Comparison of ENCODE assay signal across 12 cellular contexts in the genomic region with DNA sequence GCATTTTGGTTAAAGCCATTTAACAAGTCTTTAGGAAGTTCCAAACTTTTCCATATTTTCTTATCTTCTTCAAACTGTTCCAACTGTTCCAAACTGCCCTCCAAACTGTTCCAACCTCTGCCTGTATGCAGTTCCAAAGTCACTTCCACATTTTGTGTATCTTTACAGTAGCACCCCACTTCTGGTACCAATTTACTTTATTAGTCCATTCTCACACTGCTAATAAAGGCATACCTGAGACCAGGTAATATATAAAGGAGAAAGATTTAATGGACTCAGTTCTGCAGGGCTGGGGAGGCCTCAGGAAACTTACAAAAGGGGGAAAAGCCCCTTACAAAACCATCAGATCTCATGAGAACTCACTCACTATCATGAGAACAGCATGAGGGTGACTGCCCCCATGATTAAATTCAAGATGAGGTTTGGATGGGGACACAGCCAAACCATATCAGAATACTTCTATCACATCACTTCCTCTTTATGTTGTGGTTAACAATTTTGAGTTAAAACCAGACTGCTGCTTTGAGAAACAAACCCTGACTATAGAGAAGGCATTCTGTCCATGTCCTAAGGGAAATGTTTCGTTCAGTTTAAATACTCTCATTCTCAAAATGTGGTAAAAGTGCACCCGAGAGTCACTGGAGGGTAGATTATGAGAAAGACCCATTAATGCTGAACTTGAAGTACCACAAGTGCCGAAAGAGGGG. TPM values are rescaled to one million over a fixed set of nuclear protein-coding genes. Genes with fewer than 3 reads are reported as not detected.
DNase-seq lines count a peak whose midpoint lies in the region; ATAC-seq and TF ChIP-seq lines count a peak whose summit lies in the region.
"Had no signal": no experiment of that assay in that cellular context is flagged by ENCODE, and none has a peak within 500 bp of the region (broad histone marks: within the 10 kb centered on the region; RNA-seq: fewer than 3 reads in every experiment).

No MANE protein-coding gene starts in this region.

- POLR2A ChIA-PET in activated CD4-positive, alpha-beta memory T cell treated with anti-CD3 and anti-CD28 coated beads for 36 hours (lab: Charles Lee): interaction anchor here (1.0 kb wide), 2 partner anchors 11 to 59 kb away, joined by 3 to 6 read pairs; partner anchors contain the start of gene IL18R1
- POLR2A ChIA-PET in HEK293T (lab: Yijun Ruan, JAX): no interaction called here

- no peak overlapping the region for H3K9ac ChIP-seq in BLaER1 treated with 17β-estradiol and CSF1 and Interleukin-3, amounts not matched to agents 10 nM and 100 nM

- WGBS in adrenal gland, 4 donors: 75 to 84% (median 80%) methylated on average over 3 of the region's 3 CpGs

- ATAC-seq in GM19328 (IDR thresholded peaks at IDR 0.05; ENCODE audit: unreplicated experiment) (peak; percentile 77), HG03066 (IDR thresholded peaks at IDR 0.05; ENCODE audit: low read depth, unreplicated experiment) (peak; percentile 55)

- H3K9me3 Mint-ChIP-seq in activated CD4-positive, alpha-beta memory T cell treated with anti-CD3 and anti-CD28 coated beads for 36 hours: peaks cover 28% of the 10 kb centered on the region

- peak; percentile 36 for DNase-seq in activated CD4-positive, alpha-beta memory T cell treated with anti-CD3 and anti-CD28 coated beads for 36 hours
- no peak for DNase-seq in SHP77 (lab: John Stamatoyannopoulos, UW)
- no peak for DNase-seq in SIG-M5 treated with dmso at 0.1 percent for 504 hours (lab: John Stamatoyannopoulos, UW; ENCODE audit: unreplicated experiment)
- no peak for DNase-seq in HEK293T (ENCODE audit: extremely low spot score)
- no peak for DNase-seq in adrenal gland
- DNase-seq: Caco-2 had no signal

- no peak overlapping the region for H3K27ac ChIP-seq in BLaER1 treated with 17β-estradiol and CSF1 and Interleukin-3, amounts not matched to agents 10 nM and 100 nM
- no peak overlapping the region for H3K27ac ChIP-seq in adrenal gland

- no peak overlapping the region for H3K4me3 ChIP-seq in BLaER1 treated with 17β-estradiol and CSF1 and Interleukin-3, amounts not matched to agents 10 nM and 100 nM
- no peak overlapping the region for H3K4me3 ChIP-seq in adrenal gland
- H3K4me3 ChIP-seq: smooth muscle cell had no signal

- H3K4me3 Mint-ChIP-seq in activated CD4-positive, alpha-beta memory T cell treated with anti-CD3 and anti-CD28 coated beads for 36 hours: peak overlapping the region; percentile 31
- H3K4me3 Mint-ChIP-seq: brain had no signal

- peaks cover 0 to 9% (median 4%) of the 10 kb centered on the region in 11 experiments; a peak in 4 of 22 replicates for H3K36me3 ChIP-seq in BLaER1 treated with 17β-estradiol and CSF1 and Interleukin-3, amounts not matched to agents 10 nM and 100 nM
- H3K36me3 ChIP-seq in adrenal gland (replicated peaks in 1 of 2): no peaks in the 10 kb centered on the region

- H3K4me1 ChIP-seq in BLaER1 treated with 17β-estradiol and CSF1 and Interleukin-3, amounts not matched to agents 10 nM and 100 nM: peaks cover 0 to 20% (median 12%) of the 10 kb centered on the region in 10 experiments; a peak in 16 of 20 replicates
- H3K4me1 ChIP-seq in adrenal gland (replicated peaks in 1 of 2): no peaks in the 10 kb centered on the region
- H3K4me1 ChIP-seq: Caco-2 had no signal

- H3K27ac Mint-ChIP-seq in activated CD4-positive, alpha-beta memory T cell treated with anti-CD3 and anti-CD28 coated beads for 36 hours: peak overlapping the region; percentile 87
- H3K27ac Mint-ChIP-seq: brain had no signal

- intact Hi-C loops in activated CD4-positive, alpha-beta memory T cell treated with anti-CD3 and anti-CD28 coated beads for 36 hours (cut with micrococcal nuclease): loop anchor here (1.0 to 10.0 kb wide), 14 partner anchors 10 to 1060 kb away; no protein-coding TSS in a partner anchor
- intact Hi-C loops in adrenal gland (cut with DNase I): no loop called here

- H3K27me3 ChIP-seq in BLaER1 treated with 17β-estradiol and CSF1 and Interleukin-3, amounts not matched to agents 10 nM and 100 nM: no peaks in the 10 kb centered on the region
- no peaks in the 10 kb centered on the region for H3K27me3 ChIP-seq in adrenal gland

- peaks cover 68% of the 10 kb centered on the region for H3K4me1 Mint-ChIP-seq in activated CD4-positive, alpha-beta memory T cell treated with anti-CD3 and anti-CD28 coated beads for 36 hours (ENCODE audit: low read depth)
- H3K4me1 Mint-ChIP-seq: brain had no signal

- no peaks in the 10 kb centered on the region for H4K20me1 ChIP-seq in BLaER1 treated with 17β-estradiol and CSF1 and Interleukin-3, amounts not matched to agents 10 nM and 100 nM

- TF ChIP-seq CTCF in adrenal gland (IDR thresholded peaks at IDR 0.05): no peak

- CTCF ChIA-PET in activated CD4-positive, alpha-beta memory T cell treated with anti-CD3 and anti-CD28 coated beads for 36 hours (lab: Charles Lee): interaction anchor here (1.0 to 2.3 kb wide), 4 partner anchors 11 to 126 kb away, joined by 3 to 7 read pairs (median 6); partner anchors contain the start of gene IL18R1
- CTCF ChIA-PET in HEK293T (lab: Yijun Ruan, JAX): no interaction called here

- H3K9me3 ChIP-seq in BLaER1 treated with 17β-estradiol and CSF1 and Interleukin-3, amounts not matched to agents 10 nM and 100 nM (replicated peaks in 1 of 11): peaks cover 21 to 36% (median 27%) of the 10 kb centered on the region in 11 experiments
- H3K9me3 ChIP-seq in adrenal gland (replicated peaks in 1 of 3): no peaks in the 10 kb centered on the region

- H3K4me2 ChIP-seq in BLaER1 treated with 17β-estradiol and CSF1 and Interleukin-3, amounts not matched to agents 10 nM and 100 nM: peak overlapping the region; percentile 9 to 52 (median 33); a peak in 14 of 22 replicates
- H3K4me2 ChIP-seq: smooth muscle cell had no signal

- no peaks in the 10 kb centered on the region for H3K27me3 Mint-ChIP-seq in activated CD4-positive, alpha-beta memory T cell treated with anti-CD3 and anti-CD28 coated beads for 36 hours

- no peak for TF ChIP-seq POLR2A in adrenal gland (IDR thresholded peaks at IDR 0.05)

- H3K36me3 Mint-ChIP-seq in activated CD4-positive, alpha-beta memory T cell treated with anti-CD3 and anti-CD28 coated beads for 36 hours: peaks cover 74% of the 10 kb centered on the region
- H3K36me3 Mint-ChIP-seq: brain had no signal

TF ChIP-seq in HEK293T, 16 proteins besides CTCF, POLR2A, EP300 and RAD21:
- TF ChIP-seq SP1 (IDR thresholded peaks at IDR 0.05) (no peak), ELF4 (IDR thresholded peaks at IDR 0.05) (no peak), FOXM1 (IDR thresholded peaks at IDR 0.05; ENCODE audit: borderline replicate concordance) (no peak), ARNT (IDR thresholded peaks at IDR 0.05) (no peak), FOXK2 (IDR thresholded peaks at IDR 0.05) (no peak)

RNA-seq across cellular contexts. Expression of gene IL18R1, which starts 11.0 kb away (rescaled TPM):
- 10 to 100 TPM; 25.5 to 26.6 TPM for total RNA-seq in activated CD4-positive, alpha-beta memory T cell treated with anti-CD3 and anti-CD28 coated beads for 36 hours
- total RNA-seq in adrenal gland: 1 to 10 TPM; 1.2 to 5.5 (median 4.3) TPM
- polyA plus RNA-seq in adrenal gland: 1 to 10 TPM; 2.3 to 3.1 (median 2.4) TPM
- total RNA-seq: Caco-2 had no signal

RNA-seq across cellular contexts. Expression of gene IL1RL1, which starts 55.2 kb away (rescaled TPM):
- 1 to 10 TPM; 1.3 TPM for total RNA-seq in activated CD4-positive, alpha-beta memory T cell treated with anti-CD3 and anti-CD28 coated beads for 36 hours
- 10 to 100 TPM in 7 of 8 donors, 1 to 10 TPM in 1; 7.7 to 74.8 (median 26.7) TPM for total RNA-seq in adrenal gland
- polyA plus RNA-seq in adrenal gland: 10 to 100 TPM; 11.5 to 60.5 (median 17.4) TPM
- total RNA-seq: Caco-2, HT1080 had no signal

RNA-seq across cellular contexts. Expression of gene IL18RAP, which starts 56.4 kb away (rescaled TPM):
- 10 to 100 TPM in 1 of 2 experiments, 1 to 10 TPM in 1; 9.0 to 10.6 TPM for total RNA-seq in activated CD4-positive, alpha-beta memory T cell treated with anti-CD3 and anti-CD28 coated beads for 36 hours
- under 1 TPM in 7 of 8 donors, not detected in 1; 0.14 to 0.94 (median 0.29) TPM for total RNA-seq in adrenal gland
- 1 to 10 TPM in 1 of 3 donors, under 1 TPM in 2; 0.26 to 1.4 (median 0.51) TPM for polyA plus RNA-seq in adrenal gland
- total RNA-seq: Caco-2, HT1080, smooth muscle cell had no signal
- polyA plus RNA-seq: smooth muscle cell had no signal

Comparison
In these comparisons a context has a peak if more than half of its experiments do, and no peak if none do; other contexts are left out.
1. RNA of gene IL18R1, which starts 11.0 kb away (total RNA-seq): 25.5 to 26.6 TPM in activated CD4-positive, alpha-beta memory T cell treated with anti-CD3 and anti-CD28 coated beads for 36 hours; 1.2 to 5.5 TPM in adrenal gland; every median in the first group is over 4 times any median in the second.
2. RNA of gene IL18RAP, which starts 56.4 kb away (total RNA-seq): 9.0 to 10.6 TPM in activated CD4-positive, alpha-beta memory T cell treated with anti-CD3 and anti-CD28 coated beads for 36 hours; 0.14 to 0.94 TPM in adrenal gland; every median in the first group is over 4 times any median in the second.